In the genomic region with DNA sequence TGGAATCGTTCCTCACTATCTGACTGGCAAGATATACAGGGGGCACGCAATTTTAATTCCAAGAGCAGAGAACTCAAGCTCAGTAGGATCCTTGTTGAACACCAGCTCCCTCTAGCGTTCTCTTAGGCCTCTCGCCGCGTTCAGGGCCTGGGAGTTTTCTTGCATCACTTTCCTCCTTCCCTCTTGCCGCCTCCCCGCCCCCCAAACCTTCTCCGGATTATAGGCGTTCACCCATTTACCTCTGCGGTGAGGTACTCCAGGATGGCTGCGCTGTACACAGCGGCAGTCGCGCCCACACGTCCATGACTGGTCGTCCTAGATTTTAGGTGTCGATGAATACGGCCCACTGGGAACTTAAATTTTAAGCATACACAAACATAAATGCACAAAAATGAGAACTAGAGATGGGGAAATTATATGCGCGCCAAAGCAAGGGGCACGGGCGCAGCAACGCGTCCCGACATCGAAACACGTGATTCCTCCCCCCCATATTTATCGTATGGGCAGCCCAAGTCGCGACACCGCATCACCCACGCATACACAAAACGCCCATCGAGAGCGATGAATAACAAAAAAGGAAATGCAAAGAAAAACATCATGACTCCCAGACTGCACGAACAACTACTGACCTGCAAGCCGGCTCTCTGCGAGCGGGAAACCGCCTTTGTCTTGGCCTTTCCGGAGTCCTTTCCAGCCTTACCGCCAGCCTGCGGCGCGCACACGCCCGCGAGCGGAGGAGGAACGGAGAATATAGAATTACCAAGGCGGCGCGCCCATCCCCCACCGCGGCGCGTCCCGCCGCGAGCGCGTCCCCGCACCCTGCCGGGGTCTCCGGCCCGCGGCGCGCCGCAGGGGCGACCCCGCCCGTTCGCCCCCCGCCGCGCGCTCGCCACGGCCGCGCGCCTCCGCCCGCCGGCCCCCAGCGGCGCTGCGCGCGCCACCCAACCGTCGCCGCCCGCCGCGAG, we compare ENCODE assay signal across 1 cellular context.
TF ChIP-seq lines count a peak whose summit lies in the region.

No MANE protein-coding gene starts in this region.

TF ChIP-seq in HEK293, 187 proteins besides CTCF, POLR2A, EP300 and RAD21 (continued from another document and continues in another):
- TF ChIP-seq, protein P1, sequence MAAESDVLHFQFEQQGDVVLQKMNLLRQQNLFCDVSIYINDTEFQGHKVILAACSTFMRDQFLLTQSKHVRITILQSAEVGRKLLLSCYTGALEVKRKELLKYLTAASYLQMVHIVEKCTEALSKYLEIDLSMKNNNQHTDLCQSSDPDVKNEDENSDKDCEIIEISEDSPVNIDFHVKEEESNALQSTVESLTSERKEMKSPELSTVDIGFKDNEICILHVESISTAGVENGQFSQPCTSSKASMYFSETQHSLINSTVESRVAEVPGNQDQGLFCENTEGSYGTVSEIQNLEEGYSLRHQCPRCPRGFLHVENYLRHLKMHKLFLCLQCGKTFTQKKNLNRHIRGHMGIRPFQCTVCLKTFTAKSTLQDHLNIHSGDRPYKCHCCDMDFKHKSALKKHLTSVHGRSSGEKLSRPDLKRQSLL (tag by site-specific recombination; IDR thresholded peaks at IDR 0.05) = no peak
- TF ChIP-seq ZNF354C (tag by site-specific recombination; IDR thresholded peaks at IDR 0.05; ENCODE audit: borderline replicate concordance, low read depth) (no peak), ZNF571 (tag by site-specific recombination; IDR thresholded peaks at IDR 0.05) (no peak), ZNF302 (tag by site-specific recombination; IDR thresholded peaks at IDR 0.05; ENCODE audit: low read depth) (no peak), ZNF544 (tag by site-specific recombination; IDR thresholded peaks at IDR 0.05) (no peak), KLF8 (tag by site-specific recombination; IDR thresholded peaks at IDR 0.05) (peak; percentile 42; the same call in 1 of the 2 replicates), ZNF266 (tag by site-specific recombination; IDR thresholded peaks at IDR 0.05; ENCODE audit: low read depth) (no peak), ZNF138 (tag by site-specific recombination; IDR thresholded peaks at IDR 0.05; ENCODE audit: borderline replicate concordance) (no peak), ZNF792 (tag by site-specific recombination; IDR thresholded peaks at IDR 0.05) (no peak), ZNF157 (tag by site-specific recombination; IDR thresholded peaks at IDR 0.05) (no peak), ZNF121 (tag by site-specific recombination; IDR thresholded peaks at IDR 0.05) (no peak), ZNF707 (tag by site-specific recombination; IDR thresholded peaks at IDR 0.05) (no peak), ZNF664 (tag by site-specific recombination; IDR thresholded peaks at IDR 0.05) (no peak), ZNF48 (tag by site-specific recombination; IDR thresholded peaks at IDR 0.05) (no peak), OSR2 (tag by site-specific recombination; IDR thresholded peaks at IDR 0.05) (no peak), GLIS2 (tag by site-specific recombination; IDR thresholded peaks at IDR 0.05) (no peak; the same call in none of the 2 replicates), ZFP37 (tag by site-specific recombination; IDR thresholded peaks at IDR 0.05) (0 out of 2 replicates have a peak, but pooled peaks have one; percentile 48), ZEB2 (tag by site-specific recombination; IDR thresholded peaks at IDR 0.05) (peak; percentile 81), ZFHX2 (tag by site-specific recombination; conservative IDR thresholded peaks at IDR 0.05) (peak; percentile 75), MEIS1 (CRISPR knock-in tag; IDR thresholded peaks at IDR 0.05; ENCODE audit: borderline replicate concordance) (no peak), ZSCAN30 (tag by site-specific recombination; IDR thresholded peaks at IDR 0.05) (no peak), ZNF548 (tag by site-specific recombination; IDR thresholded peaks at IDR 0.05) (no peak), ZNF660 (tag by site-specific recombination; IDR thresholded peaks at IDR 0.05) (peak; percentile 60), MYNN (tag by site-specific recombination; IDR thresholded peaks at IDR 0.05; ENCODE audit: borderline replicate concordance) (no peak), ZNF837 (tag by site-specific recombination; IDR thresholded peaks at IDR 0.05) (no peak), IKZF3 (tag by site-specific recombination; IDR thresholded peaks at IDR 0.05) (peak; percentile 45; the same call in 1 of the 2 replicates), ZNF843 (tag by site-specific recombination; IDR thresholded peaks at IDR 0.05) (no peak; the same call in 1 of the 2 replicates), ZNF473 (tag by site-specific recombination; IDR thresholded peaks at IDR 0.05) (no peak), ZNF341 (tag by site-specific recombination; IDR thresholded peaks at IDR 0.05; ENCODE audit: low read depth) (peak; percentile 51), KLF1 (tag by site-specific recombination; IDR thresholded peaks at IDR 0.05) (0 out of 2 replicates have a peak, but pooled peaks have one; percentile 20), ZSCAN23 (tag by site-specific recombination; IDR thresholded peaks at IDR 0.05) (no peak), PRDM1 (tag by site-specific recombination; IDR thresholded peaks at IDR 0.05) (peak; percentile 83), ZNF624 (tag by site-specific recombination; IDR thresholded peaks at IDR 0.05) (no peak), ZNF16 (tag by site-specific recombination; IDR thresholded peaks at IDR 0.05; ENCODE audit: low read depth) (no peak), ZBTB17 (tag by site-specific recombination; IDR thresholded peaks at IDR 0.05) (peak; percentile 81)
- TF ChIP-seq, protein P2, sequence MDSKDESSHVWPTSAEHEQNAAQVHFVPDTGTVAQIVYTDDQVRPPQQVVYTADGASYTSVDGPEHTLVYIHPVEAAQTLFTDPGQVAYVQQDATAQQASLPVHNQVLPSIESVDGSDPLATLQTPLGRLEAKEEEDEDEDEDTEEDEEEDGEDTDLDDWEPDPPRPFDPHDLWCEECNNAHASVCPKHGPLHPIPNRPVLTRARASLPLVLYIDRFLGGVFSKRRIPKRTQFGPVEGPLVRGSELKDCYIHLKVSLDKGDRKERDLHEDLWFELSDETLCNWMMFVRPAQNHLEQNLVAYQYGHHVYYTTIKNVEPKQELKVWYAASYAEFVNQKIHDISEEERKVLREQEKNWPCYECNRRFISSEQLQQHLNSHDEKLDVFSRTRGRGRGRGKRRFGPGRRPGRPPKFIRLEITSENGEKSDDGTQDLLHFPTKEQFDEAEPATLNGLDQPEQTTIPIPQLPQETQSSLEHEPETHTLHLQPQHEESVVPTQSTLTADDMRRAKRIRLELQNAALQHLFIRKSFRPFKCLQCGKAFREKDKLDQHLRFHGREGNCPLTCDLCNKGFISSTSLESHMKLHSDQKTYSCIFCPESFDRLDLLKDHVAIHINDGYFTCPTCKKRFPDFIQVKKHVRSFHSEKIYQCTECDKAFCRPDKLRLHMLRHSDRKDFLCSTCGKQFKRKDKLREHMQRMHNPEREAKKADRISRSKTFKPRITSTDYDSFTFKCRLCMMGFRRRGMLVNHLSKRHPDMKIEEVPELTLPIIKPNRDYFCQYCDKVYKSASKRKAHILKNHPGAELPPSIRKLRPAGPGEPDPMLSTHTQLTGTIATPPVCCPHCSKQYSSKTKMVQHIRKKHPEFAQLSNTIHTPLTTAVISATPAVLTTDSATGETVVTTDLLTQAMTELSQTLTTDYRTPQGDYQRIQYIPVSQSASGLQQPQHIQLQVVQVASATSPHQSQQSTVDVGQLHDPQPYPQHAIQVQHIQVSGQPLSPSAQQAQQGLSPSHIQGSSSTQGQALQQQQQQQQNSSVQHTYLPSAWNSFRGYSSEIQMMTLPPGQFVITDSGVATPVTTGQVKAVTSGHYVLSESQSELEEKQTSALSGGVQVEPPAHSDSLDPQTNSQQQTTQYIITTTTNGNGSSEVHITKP (tag by site-specific recombination; IDR thresholded peaks at IDR 0.05) = peak; percentile 70
- TF ChIP-seq, protein P3, sequence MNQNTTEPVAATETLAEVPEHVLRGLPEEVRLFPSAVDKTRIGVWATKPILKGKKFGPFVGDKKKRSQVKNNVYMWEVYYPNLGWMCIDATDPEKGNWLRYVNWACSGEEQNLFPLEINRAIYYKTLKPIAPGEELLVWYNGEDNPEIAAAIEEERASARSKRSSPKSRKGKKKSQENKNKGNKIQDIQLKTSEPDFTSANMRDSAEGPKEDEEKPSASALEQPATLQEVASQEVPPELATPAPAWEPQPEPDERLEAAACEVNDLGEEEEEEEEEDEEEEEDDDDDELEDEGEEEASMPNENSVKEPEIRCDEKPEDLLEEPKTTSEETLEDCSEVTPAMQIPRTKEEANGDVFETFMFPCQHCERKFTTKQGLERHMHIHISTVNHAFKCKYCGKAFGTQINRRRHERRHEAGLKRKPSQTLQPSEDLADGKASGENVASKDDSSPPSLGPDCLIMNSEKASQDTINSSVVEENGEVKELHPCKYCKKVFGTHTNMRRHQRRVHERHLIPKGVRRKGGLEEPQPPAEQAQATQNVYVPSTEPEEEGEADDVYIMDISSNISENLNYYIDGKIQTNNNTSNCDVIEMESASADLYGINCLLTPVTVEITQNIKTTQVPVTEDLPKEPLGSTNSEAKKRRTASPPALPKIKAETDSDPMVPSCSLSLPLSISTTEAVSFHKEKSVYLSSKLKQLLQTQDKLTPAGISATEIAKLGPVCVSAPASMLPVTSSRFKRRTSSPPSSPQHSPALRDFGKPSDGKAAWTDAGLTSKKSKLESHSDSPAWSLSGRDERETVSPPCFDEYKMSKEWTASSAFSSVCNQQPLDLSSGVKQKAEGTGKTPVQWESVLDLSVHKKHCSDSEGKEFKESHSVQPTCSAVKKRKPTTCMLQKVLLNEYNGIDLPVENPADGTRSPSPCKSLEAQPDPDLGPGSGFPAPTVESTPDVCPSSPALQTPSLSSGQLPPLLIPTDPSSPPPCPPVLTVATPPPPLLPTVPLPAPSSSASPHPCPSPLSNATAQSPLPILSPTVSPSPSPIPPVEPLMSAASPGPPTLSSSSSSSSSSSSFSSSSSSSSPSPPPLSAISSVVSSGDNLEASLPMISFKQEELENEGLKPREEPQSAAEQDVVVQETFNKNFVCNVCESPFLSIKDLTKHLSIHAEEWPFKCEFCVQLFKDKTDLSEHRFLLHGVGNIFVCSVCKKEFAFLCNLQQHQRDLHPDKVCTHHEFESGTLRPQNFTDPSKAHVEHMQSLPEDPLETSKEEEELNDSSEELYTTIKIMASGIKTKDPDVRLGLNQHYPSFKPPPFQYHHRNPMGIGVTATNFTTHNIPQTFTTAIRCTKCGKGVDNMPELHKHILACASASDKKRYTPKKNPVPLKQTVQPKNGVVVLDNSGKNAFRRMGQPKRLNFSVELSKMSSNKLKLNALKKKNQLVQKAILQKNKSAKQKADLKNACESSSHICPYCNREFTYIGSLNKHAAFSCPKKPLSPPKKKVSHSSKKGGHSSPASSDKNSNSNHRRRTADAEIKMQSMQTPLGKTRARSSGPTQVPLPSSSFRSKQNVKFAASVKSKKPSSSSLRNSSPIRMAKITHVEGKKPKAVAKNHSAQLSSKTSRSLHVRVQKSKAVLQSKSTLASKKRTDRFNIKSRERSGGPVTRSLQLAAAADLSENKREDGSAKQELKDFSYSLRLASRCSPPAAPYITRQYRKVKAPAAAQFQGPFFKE (tag by site-specific recombination; IDR thresholded peaks at IDR 0.05; ENCODE audit: borderline replicate concordance) = no peak
- TF ChIP-seq, protein P4, sequence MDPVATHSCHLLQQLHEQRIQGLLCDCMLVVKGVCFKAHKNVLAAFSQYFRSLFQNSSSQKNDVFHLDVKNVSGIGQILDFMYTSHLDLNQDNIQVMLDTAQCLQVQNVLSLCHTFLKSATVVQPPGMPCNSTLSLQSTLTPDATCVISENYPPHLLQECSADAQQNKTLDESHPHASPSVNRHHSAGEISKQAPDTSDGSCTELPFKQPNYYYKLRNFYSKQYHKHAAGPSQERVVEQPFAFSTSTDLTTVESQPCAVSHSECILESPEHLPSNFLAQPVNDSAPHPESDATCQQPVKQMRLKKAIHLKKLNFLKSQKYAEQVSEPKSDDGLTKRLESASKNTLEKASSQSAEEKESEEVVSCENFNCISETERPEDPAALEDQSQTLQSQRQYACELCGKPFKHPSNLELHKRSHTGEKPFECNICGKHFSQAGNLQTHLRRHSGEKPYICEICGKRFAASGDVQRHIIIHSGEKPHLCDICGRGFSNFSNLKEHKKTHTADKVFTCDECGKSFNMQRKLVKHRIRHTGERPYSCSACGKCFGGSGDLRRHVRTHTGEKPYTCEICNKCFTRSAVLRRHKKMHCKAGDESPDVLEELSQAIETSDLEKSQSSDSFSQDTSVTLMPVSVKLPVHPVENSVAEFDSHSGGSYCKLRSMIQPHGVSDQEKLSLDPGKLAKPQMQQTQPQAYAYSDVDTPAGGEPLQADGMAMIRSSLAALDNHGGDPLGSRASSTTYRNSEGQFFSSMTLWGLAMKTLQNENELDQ (tag by site-specific recombination; IDR thresholded peaks at IDR 0.05; ENCODE audit: low read depth) = no peak
- TF ChIP-seq, protein P5, sequence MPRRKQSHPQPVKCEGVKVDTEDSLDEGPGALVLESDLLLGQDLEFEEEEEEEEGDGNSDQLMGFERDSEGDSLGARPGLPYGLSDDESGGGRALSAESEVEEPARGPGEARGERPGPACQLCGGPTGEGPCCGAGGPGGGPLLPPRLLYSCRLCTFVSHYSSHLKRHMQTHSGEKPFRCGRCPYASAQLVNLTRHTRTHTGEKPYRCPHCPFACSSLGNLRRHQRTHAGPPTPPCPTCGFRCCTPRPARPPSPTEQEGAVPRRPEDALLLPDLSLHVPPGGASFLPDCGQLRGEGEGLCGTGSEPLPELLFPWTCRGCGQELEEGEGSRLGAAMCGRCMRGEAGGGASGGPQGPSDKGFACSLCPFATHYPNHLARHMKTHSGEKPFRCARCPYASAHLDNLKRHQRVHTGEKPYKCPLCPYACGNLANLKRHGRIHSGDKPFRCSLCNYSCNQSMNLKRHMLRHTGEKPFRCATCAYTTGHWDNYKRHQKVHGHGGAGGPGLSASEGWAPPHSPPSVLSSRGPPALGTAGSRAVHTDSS (tag by site-specific recombination; IDR thresholded peaks at IDR 0.05) = no peak
- TF ChIP-seq, protein P6, sequence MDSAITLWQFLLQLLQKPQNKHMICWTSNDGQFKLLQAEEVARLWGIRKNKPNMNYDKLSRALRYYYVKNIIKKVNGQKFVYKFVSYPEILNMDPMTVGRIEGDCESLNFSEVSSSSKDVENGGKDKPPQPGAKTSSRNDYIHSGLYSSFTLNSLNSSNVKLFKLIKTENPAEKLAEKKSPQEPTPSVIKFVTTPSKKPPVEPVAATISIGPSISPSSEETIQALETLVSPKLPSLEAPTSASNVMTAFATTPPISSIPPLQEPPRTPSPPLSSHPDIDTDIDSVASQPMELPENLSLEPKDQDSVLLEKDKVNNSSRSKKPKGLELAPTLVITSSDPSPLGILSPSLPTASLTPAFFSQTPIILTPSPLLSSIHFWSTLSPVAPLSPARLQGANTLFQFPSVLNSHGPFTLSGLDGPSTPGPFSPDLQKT (IDR thresholded peaks at IDR 0.05; ENCODE audit: borderline replicate concordance, low read depth, low read length) = no peak
- TF ChIP-seq, protein P7, sequence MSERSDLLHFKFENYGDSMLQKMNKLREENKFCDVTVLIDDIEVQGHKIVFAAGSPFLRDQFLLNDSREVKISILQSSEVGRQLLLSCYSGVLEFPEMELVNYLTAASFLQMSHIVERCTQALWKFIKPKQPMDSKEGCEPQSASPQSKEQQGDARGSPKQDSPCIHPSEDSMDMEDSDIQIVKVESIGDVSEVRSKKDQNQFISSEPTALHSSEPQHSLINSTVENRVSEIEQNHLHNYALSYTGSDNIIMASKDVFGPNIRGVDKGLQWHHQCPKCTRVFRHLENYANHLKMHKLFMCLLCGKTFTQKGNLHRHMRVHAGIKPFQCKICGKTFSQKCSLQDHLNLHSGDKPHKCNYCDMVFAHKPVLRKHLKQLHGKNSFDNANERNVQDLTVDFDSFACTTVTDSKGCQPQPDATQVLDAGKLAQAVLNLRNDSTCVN (tag by site-specific recombination; optimal IDR thresholded peaks at IDR 0.05) = peak; percentile 76
